24 cellular contexts compared by ENCODE assay signal in the genomic region with DNA sequence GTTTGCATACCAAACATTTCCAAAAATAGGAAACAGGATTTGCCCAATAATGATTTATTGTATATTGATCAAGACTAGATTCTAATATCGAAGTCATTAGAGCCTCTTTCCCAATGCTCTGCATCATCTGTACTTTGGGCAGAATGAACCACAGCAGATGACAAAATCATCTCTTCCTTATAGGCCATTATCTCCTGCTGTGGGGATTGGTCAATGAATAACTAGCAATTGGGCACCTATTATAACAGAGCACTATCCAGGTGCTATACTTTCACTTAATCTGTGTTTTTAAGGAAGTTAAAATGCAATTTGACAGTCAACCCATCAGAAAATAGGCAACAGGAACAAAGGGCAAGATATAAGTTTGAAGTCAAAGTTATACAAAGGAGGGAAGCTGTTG.
A peak's percentile ranks its signal among the peaks of the same experiment; 100 is the strongest.
DNase-seq lines count a peak whose midpoint lies in the region; ATAC-seq, FAIRE-seq and TF ChIP-seq lines count a peak whose summit lies in the region.
"Had no signal": no experiment of that assay in that cellular context is flagged by ENCODE, and none has a peak within 500 bp of the region (broad histone marks: within the 10 kb centered on the region; RNA-seq: fewer than 3 reads in every experiment).

No MANE protein-coding gene starts in this region.

- H3K27ac ChIP-seq in right lobe of liver (no peak overlapping the region), HepG2 (ENCODE audit: extremely low read length, insufficient read depth, low read length) (no peak overlapping the region), small intestine (ENCODE audit: low read depth in 1 of 2, low read length in 1 of 2) (no peak overlapping the region)
- H3K27ac ChIP-seq: BLaER1 had no signal

- H3K9ac ChIP-seq in HepG2 (ENCODE audit: insufficient read depth, low read depth, low read length), result no peak overlapping the region
- H3K9ac ChIP-seq: BLaER1 had no signal

- H3K4me1 ChIP-seq in right lobe of liver (peaks cover 0 to 5% (median 0%) of the 10 kb centered on the region in 4 donors), HepG2 (ENCODE audit: insufficient read depth, low read length) (no peaks in the 10 kb centered on the region), small intestine (ENCODE audit: control insufficient read depth in 2 of 2, insufficient read depth in 1 of 2, low read depth in 1 of 2, low read length in 1 of 2) (no peaks in the 10 kb centered on the region)
- H3K4me1 ChIP-seq: BE2C had no signal

- in situ Hi-C loops in HepG2 (cut with HindIII; ENCODE audit: extremely low pct_ligation_motif_present, low pct_unique_long_range_greater_than_20kb), result no loop called here

- H4K20me1 ChIP-seq in HepG2 (ENCODE audit: insufficient read depth, low read length), result no peaks in the 10 kb centered on the region
- H4K20me1 ChIP-seq: BLaER1 had no signal

- POLR2A ChIA-PET in HepG2 (lab: Yijun Ruan, JAX), result no interaction called here

- no peak overlapping the region for H3K4me3 ChIP-seq in right lobe of liver
- no peak overlapping the region for H3K4me3 ChIP-seq in HepG2 (replicated peaks in 1 of 3; ENCODE audit: insufficient read depth in 1 of 3, low read depth in 2 of 3, low read length in 3 of 3)
- no peak overlapping the region for H3K4me3 ChIP-seq in small intestine (ENCODE audit: low read depth in 1 of 2, low read length in 2 of 2)
- H3K4me3 ChIP-seq: BLaER1 had no signal

- no peaks in the 10 kb centered on the region for H3K79me2 ChIP-seq in HepG2 (ENCODE audit: insufficient read depth, low read length)

- H3K9me3 ChIP-seq in right lobe of liver, result no peaks in the 10 kb centered on the region
- H3K9me3 ChIP-seq in HepG2 (ENCODE audit: low read length), result no peaks in the 10 kb centered on the region
- H3K9me3 ChIP-seq in small intestine (ENCODE audit: control insufficient read depth, low read depth), result no peaks in the 10 kb centered on the region
- H3K9me3 ChIP-seq: BE2C, BLaER1 had no signal

- H3K36me3 ChIP-seq in right lobe of liver (no peaks in the 10 kb centered on the region), HepG2 (replicated peaks in 1 of 2; ENCODE audit: control insufficient read depth in 1 of 2, insufficient read depth in 2 of 2, low read length in 2 of 2) (no peaks in the 10 kb centered on the region), small intestine (ENCODE audit: control insufficient read depth in 2 of 2, insufficient read depth in 2 of 2, low read length in 2 of 2) (no peaks in the 10 kb centered on the region)
- H3K36me3 ChIP-seq: BE2C, BLaER1 had no signal

- TF ChIP-seq POLR2A in right lobe of liver (IDR thresholded peaks at IDR 0.05), result no peak
- TF ChIP-seq POLR2A in HepG2 (IDR thresholded peaks at IDR 0.05; ENCODE audit: insufficient read depth in 1 of 2, low read depth in 2 of 2, low read length in 2 of 2), result no peak

- TF ChIP-seq RAD21 in HepG2 (CRISPR knock-in tag; IDR thresholded peaks at IDR 0.05), result no peak

- TF ChIP-seq CTCF in right lobe of liver (IDR thresholded peaks at IDR 0.05) (no peak), HepG2 (CRISPR knock-in tag; IDR thresholded peaks at IDR 0.05) (no peak)

- FAIRE-seq in HepG2 (lab: Jason Lieb, UNC), result no peak
- no peak for FAIRE-seq in small intestine (lab: Jason Lieb, UNC)
- FAIRE-seq: A204.1, D721Med, G401.6, GM12891, GM19239 had no signal

- no TSS peak for BruUV-seq in HepG2 (replicated peaks; lab: Mats Ljungman, UMichigan)

- CTCF ChIA-PET in HepG2 (lab: Yijun Ruan, JAX; ENCODE audit: low intra/inter-chr PET ratio, low total read pairs), result no interaction called here

- WGBS in right lobe of liver (ENCODE audit: insufficient coverage, low coverage, low lambda C conversion rate, missing lambda C conversion rate), result 36% methylated on average over 1 of the region's 1 CpG
- 0% methylated on average over 1 of the region's 1 CpG for WGBS in HepG2 (ENCODE audit: low lambda C conversion rate)
- 25 to 66% (median 42%) methylated on average over 1 of the region's 1 CpG for WGBS in small intestine, 3 donors

- intact Hi-C loops in right lobe of liver (cut with DNase I) (no loop called here), HepG2 (cut with micrococcal nuclease; ENCODE audit: unreplicated experiment) (no loop called here)

- H3K27me3 ChIP-seq in right lobe of liver (no peaks in the 10 kb centered on the region), HepG2 (ENCODE audit: control insufficient read depth in 1 of 2, insufficient read depth in 2 of 2, low read length in 2 of 2) (no peaks in the 10 kb centered on the region), small intestine (ENCODE audit: control insufficient read depth in 2 of 2, insufficient read depth in 2 of 2, low read length in 2 of 2) (no peaks in the 10 kb centered on the region)
- H3K27me3 ChIP-seq: BE2C, BLaER1 had no signal

- no peak overlapping the region for H3K4me2 ChIP-seq in HepG2 (ENCODE audit: low read depth, low read length)
- H3K4me2 ChIP-seq: BLaER1 had no signal

- no peak overlapping the region for H2AFZ ChIP-seq in HepG2 (ENCODE audit: low read length)

- TF ChIP-seq EP300 in HepG2 (IDR thresholded peaks at IDR 0.05; ENCODE audit: low read depth in 2 of 2, low read length in 2 of 2) (no peak), HepG2 (CRISPR knock-in tag; IDR thresholded peaks at IDR 0.05; ENCODE audit: borderline replicate concordance) (no peak)

- ATAC-seq in right lobe of liver (peak; percentile 34 to 98 (median 42)), HepG2 (no peak; the same call in 2 of the 3 replicates), left lobe of liver (peak; percentile 35)

- no peak for DNase-seq in right lobe of liver
- DNase-seq in HepG2 (ENCODE audit: low spot score), result no peak
- DNase-seq in kidney tubule cell (ENCODE audit: low spot score), result peak; percentile 22
- no peak for DNase-seq in left lobe of liver (ENCODE audit: low spot score)
- peak; percentile 20 for DNase-seq in small intestine
- no peak for DNase-seq in dermis blood vessel endothelial cell
- DNase-seq in NCI-H2081 treated with DMSO at 0.1 percent for 48 hours (lab: John Stamatoyannopoulos, UW), result no peak
- DNase-seq in stimulated activated naive CD4-positive, alpha-beta T cell treated with Interleukin-2 at 50 U/mL for 16 hours (lab: John Stamatoyannopoulos, UW), result no peak
- DNase-seq: 8988T; ACHN; BE2C; C1 segment of cervical spinal cord; CD4-positive, alpha-beta memory T cell; CD4-positive, CD25-positive, alpha-beta regulatory T cell; CD8-positive, alpha-beta memory T cell; COR-L47; DMS79 treated with DMSO at 0.1 percent for 48 hours; GF-D8 had no signal

TF ChIP-seq in HepG2, 621 proteins besides CTCF, POLR2A, EP300 and RAD21 (continues in another document):
- TF ChIP-seq CEBPZ (IDR thresholded peaks at IDR 0.05; ENCODE audit: low read length), result no peak
- TF ChIP-seq ZNF503 (CRISPR knock-in tag; IDR thresholded peaks at IDR 0.05), result no peak
- no peak for TF ChIP-seq RARA (CRISPR knock-in tag; IDR thresholded peaks at IDR 0.05)
- TF ChIP-seq JUND (CRISPR knock-in tag; IDR thresholded peaks at IDR 0.05), result no peak
- TF ChIP-seq ZNF563 (CRISPR knock-in tag; IDR thresholded peaks at IDR 0.05), result no peak
- no peak for TF ChIP-seq ZNF234 (CRISPR knock-in tag; conservative IDR thresholded peaks at IDR 0.05)
- TF ChIP-seq ZSCAN31 (CRISPR knock-in tag; IDR thresholded peaks at IDR 0.05; ENCODE audit: low read depth), result no peak
- TF ChIP-seq, protein P1, sequence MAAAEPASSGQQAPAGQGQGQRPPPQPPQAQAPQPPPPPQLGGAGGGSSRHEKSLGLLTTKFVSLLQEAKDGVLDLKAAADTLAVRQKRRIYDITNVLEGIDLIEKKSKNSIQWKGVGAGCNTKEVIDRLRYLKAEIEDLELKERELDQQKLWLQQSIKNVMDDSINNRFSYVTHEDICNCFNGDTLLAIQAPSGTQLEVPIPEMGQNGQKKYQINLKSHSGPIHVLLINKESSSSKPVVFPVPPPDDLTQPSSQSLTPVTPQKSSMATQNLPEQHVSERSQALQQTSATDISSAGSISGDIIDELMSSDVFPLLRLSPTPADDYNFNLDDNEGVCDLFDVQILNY (CRISPR knock-in tag; conservative IDR thresholded peaks at IDR 0.05), result no peak
- TF ChIP-seq ZNF567 (CRISPR knock-in tag; IDR thresholded peaks at IDR 0.05; ENCODE audit: borderline replicate concordance), result no peak
- TF ChIP-seq ZNF552 (CRISPR knock-in tag; IDR thresholded peaks at IDR 0.05; ENCODE audit: borderline replicate concordance), result no peak

Comparison
In these comparisons a context has a peak if more than half of its experiments do, and no peak if none do; other contexts are left out.
1. DNase-seq: peak in kidney tubule cell (single experiment) and small intestine (single experiment); none in right lobe of liver (0 of 3), HepG2 (single experiment), left lobe of liver (single experiment), dermis blood vessel endothelial cell (single experiment), NCI-H2081 treated with DMSO at 0.1 percent for 48 hours (single experiment) and stimulated activated naive CD4-positive, alpha-beta T cell treated with Interleukin-2 at 50 U/mL for 16 hours (single experiment).